ENCODE assay signal across 26 cellular contexts in genomic region chr6:48377115-48377514, GRCh38.
"Had no signal": no experiment of that assay in that cellular context is flagged by ENCODE, and none has a peak within 500 bp of the region (broad histone marks: within the 10 kb centered on the region; RNA-seq: fewer than 3 reads in every experiment).

No MANE protein-coding gene starts in this region.

- H3K36me3 ChIP-seq: breast epithelium, MG63, SJCRH30 had no signal

- H3K9ac ChIP-seq: KMS-11 had no signal

- DNase-seq: activated B cell treated with CpG ODN at 0.5 μM for 24 hours; activated CD4-positive, alpha-beta T cell treated with anti-CD3 and anti-CD28 coated beads for 1 hour; activated CD4-positive, alpha-beta T cell treated with anti-CD3 and anti-CD28 coated beads, Interleukin-2, amount 10 ng/mL, durations not matched to agents 24 days and 14 days; activated CD4-positive, alpha-beta T cell treated with anti-CD3 and anti-CD28 coated beads, Interleukin-2, amount 50 U/mL, for 48 hours; activated CD8-positive, alpha-beta memory T cell treated with anti-CD3 and anti-CD28 coated beads, Interleukin-2, amount 10 ng/mL, durations not matched to agents 7 days and 5 days; activated effector memory CD4-positive, alpha-beta T cell treated with Interleukin-2 at 50 U/mL for 16 hours; activated naive CD4-positive, alpha-beta T cell; activated T-cell treated with anti-CD3 and anti-CD28 coated beads, Interleukin-2, amount 50 U/mL, for 24 hours; aorta; caudate nucleus; MG63; NCI-H1092 treated with DMSO at 0.1 percent for 48 hours; NCI-H1436; NCI-H1694 treated with DMSO at 0.1 percent for 48 hours; NCI-H2029 treated with DMSO at 0.1 percent for 48 hours; NCI-H510A treated with DMSO at 0.1 percent for 48 hours; NCI-H69; RPMI8226; SJCRH30; T-helper 17 cell; T-helper 9 cell had no signal

- H3K4me2 ChIP-seq: KMS-11 had no signal

- H3K9me3 ChIP-seq: breast epithelium, SJCRH30 had no signal

- H3K4me1 ChIP-seq: breast epithelium, SJCRH30 had no signal

- ATAC-seq: activated CD8-positive, alpha-beta memory T cell treated with anti-CD3 and anti-CD28 coated beads, Interleukin-2, amount 10 ng/mL, durations not matched to agents 7 days and 5 days; Panc1; Right ventricle myocardium inferior; T-helper 17 cell had no signal

- H3K27ac ChIP-seq: breast epithelium, KMS-11, SJCRH30 had no signal

- H3K4me3 ChIP-seq: breast epithelium, MG63, SJCRH30 had no signal

- H3K27me3 ChIP-seq: breast epithelium, MG63, SJCRH30 had no signal

- FAIRE-seq: TTC549 had no signal
